ENCODE assay signal across 10 cellular contexts in genomic region chr6:159116343-159116742, GRCh38. TPM values are rescaled to one million over a fixed set of nuclear protein-coding genes. Genes with fewer than 3 reads are reported as not detected.
DNase-seq lines count a peak whose midpoint lies in the region; ATAC-seq lines count a peak whose summit lies in the region.
"Had no signal": no experiment of that assay in that cellular context is flagged by ENCODE, and none has a peak within 500 bp of the region (broad histone marks: within the 10 kb centered on the region; RNA-seq: fewer than 3 reads in every experiment).

No MANE protein-coding gene starts in this region.

- H3K18ac ChIP-seq in trophoblast cell (ENCODE audit: low read length): no peak overlapping the region

- H2BK5ac ChIP-seq in trophoblast cell (ENCODE audit: low read depth, low read length, poor library complexity): no peak overlapping the region

- H3K23ac ChIP-seq in trophoblast cell (ENCODE audit: low read length): no peak overlapping the region

- H3K4me3 Mint-ChIP-seq in dendritic cell treated with granulocyte-macrophage colony-stimulating factor and Interleukin-4, amounts not matched to agents 40 ng/mL and 50 ng/mL, for 4 days: peak overlapping the region; percentile 13
- H3K4me3 Mint-ChIP-seq: natural killer cell had no signal

- no peaks in the 10 kb centered on the region for H4K20me1 ChIP-seq in BLaER1

- H3K14ac ChIP-seq in trophoblast cell (ENCODE audit: low read length): no peak overlapping the region

- H4K12ac ChIP-seq in trophoblast cell (ENCODE audit: low read depth, low read length): no peak overlapping the region

- peaks cover 24% of the 10 kb centered on the region for H3K4me1 ChIP-seq in BLaER1
- H3K4me1 ChIP-seq in trophoblast cell (ENCODE audit: control insufficient read depth in 1 of 2, insufficient read depth in 2 of 2, low read length in 2 of 2): no peaks in the 10 kb centered on the region

- H3K79me1 ChIP-seq in trophoblast cell (ENCODE audit: low read length): no peaks in the 10 kb centered on the region

- WGBS in trophoblast cell (ENCODE audit: extremely low coverage, insufficient coverage, insufficient read length): no CpG with 5 or more reads among the region's 5 CpGs

- H3K27me3 Mint-ChIP-seq in dendritic cell treated with granulocyte-macrophage colony-stimulating factor and Interleukin-4, amounts not matched to agents 40 ng/mL and 50 ng/mL, for 4 days: no peaks in the 10 kb centered on the region

- ATAC-seq in GM19395 (IDR thresholded peaks at IDR 0.05; ENCODE audit: unreplicated experiment) (peak; percentile 89), HG03103 (IDR thresholded peaks at IDR 0.05; ENCODE audit: low read depth, unreplicated experiment) (peak; percentile 74)

- intact Hi-C loops in dendritic cell treated with granulocyte-macrophage colony-stimulating factor and Interleukin-4, amounts not matched to agents 40 ng/mL and 50 ng/mL, for 4 days (cut with micrococcal nuclease): no loop called here

- H3K27me3 ChIP-seq in BLaER1 (no peaks in the 10 kb centered on the region), trophoblast cell (ENCODE audit: insufficient read depth, low read length) (no peaks in the 10 kb centered on the region)

- H3K9me3 Mint-ChIP-seq in dendritic cell treated with granulocyte-macrophage colony-stimulating factor and Interleukin-4, amounts not matched to agents 40 ng/mL and 50 ng/mL, for 4 days: peaks cover 7% of the 10 kb centered on the region
- H3K9me3 Mint-ChIP-seq: natural killer cell had no signal

- H3K27ac ChIP-seq in BLaER1 (no peak overlapping the region), trophoblast cell (ENCODE audit: low read depth, low read length) (no peak overlapping the region)

- peak overlapping the region; percentile 99 for H3K27ac Mint-ChIP-seq in dendritic cell treated with granulocyte-macrophage colony-stimulating factor and Interleukin-4, amounts not matched to agents 40 ng/mL and 50 ng/mL, for 4 days
- H3K27ac Mint-ChIP-seq: natural killer cell had no signal

- H3K4me2 ChIP-seq in BLaER1 (peak overlapping the region; percentile 39; the same call in 1 of the 2 replicates), trophoblast cell (ENCODE audit: low read length) (no peak overlapping the region)

- DNase-seq in HuH-7.5 (ENCODE audit: low spot score): no peak
- DNase-seq in activated CD4-positive, alpha-beta T cell treated with anti-CD3 and anti-CD28 coated beads for 1 hour: no peak
- DNase-seq in DMS53 (lab: John Stamatoyannopoulos, UW): no peak
- DNase-seq in trophoblast cell: no peak
- DNase-seq: natural killer cell, NCI-H146 had no signal

- no peaks in the 10 kb centered on the region for H3K9me3 ChIP-seq in BLaER1
- no peaks in the 10 kb centered on the region for H3K9me3 ChIP-seq in trophoblast cell (ENCODE audit: insufficient read depth, low read depth, low read length)

- H4K8ac ChIP-seq in trophoblast cell (ENCODE audit: low read depth, low read length): no peak overlapping the region

- H4K91ac ChIP-seq in trophoblast cell (ENCODE audit: low read depth, low read length): no peak overlapping the region

- H3K36me3 ChIP-seq in BLaER1: no peaks in the 10 kb centered on the region
- no peaks in the 10 kb centered on the region for H3K36me3 ChIP-seq in trophoblast cell (ENCODE audit: control insufficient read depth in 1 of 2, insufficient read depth in 2 of 2, low read length in 2 of 2)

- H3K9ac ChIP-seq in BLaER1: no peak overlapping the region
- no peak overlapping the region for H3K9ac ChIP-seq in trophoblast cell (ENCODE audit: low read length)

- H3K4ac ChIP-seq in trophoblast cell (ENCODE audit: low read depth, low read length): no peak overlapping the region

- no peak overlapping the region for H2BK120ac ChIP-seq in trophoblast cell (ENCODE audit: insufficient read depth, low read length, poor library complexity)

- H3K36me3 Mint-ChIP-seq in dendritic cell treated with granulocyte-macrophage colony-stimulating factor and Interleukin-4, amounts not matched to agents 40 ng/mL and 50 ng/mL, for 4 days (ENCODE audit: low read depth): peaks cover 9% of the 10 kb centered on the region
- H3K36me3 Mint-ChIP-seq: natural killer cell had no signal

- peaks cover 83% of the 10 kb centered on the region for H3K4me1 Mint-ChIP-seq in dendritic cell treated with granulocyte-macrophage colony-stimulating factor and Interleukin-4, amounts not matched to agents 40 ng/mL and 50 ng/mL, for 4 days (ENCODE audit: low read depth)

- no peaks in the 10 kb centered on the region for H3K79me2 ChIP-seq in trophoblast cell (ENCODE audit: control insufficient read depth, insufficient read depth, low read length, poor library complexity)

- no peak overlapping the region for H2BK12ac ChIP-seq in trophoblast cell (ENCODE audit: low read length)

- H3K4me3 ChIP-seq in BLaER1: no peak overlapping the region
- H3K4me3 ChIP-seq in trophoblast cell (ENCODE audit: low read depth, low read length): no peak overlapping the region

- no peak overlapping the region for H2AK5ac ChIP-seq in trophoblast cell (ENCODE audit: low read length)

- no peak overlapping the region for H2AFZ ChIP-seq in trophoblast cell (ENCODE audit: insufficient read depth, low read length, poor library complexity)

RNA-seq across cellular contexts. Expression of gene FNDC1, which starts 52.9 kb away (rescaled TPM):
- polyA plus RNA-seq in trophoblast cell (2013): 0.34 and 0.39 TPM in 2 replicates
